ENCODE assay signal across 22 cellular contexts in genomic region chr7:80889525-80889924, GRCh38. TPM values are rescaled to one million over a fixed set of nuclear protein-coding genes. Genes with fewer than 3 reads are reported as not detected.
DNase-seq lines count a peak whose midpoint lies in the region; ATAC-seq, FAIRE-seq and TF ChIP-seq lines count a peak whose summit lies in the region.
"Had no signal": no experiment of that assay in that cellular context is flagged by ENCODE, and none has a peak within 500 bp of the region (broad histone marks: within the 10 kb centered on the region; RNA-seq: fewer than 3 reads in every experiment).

No MANE protein-coding gene starts in this region.

- no peaks in the 10 kb centered on the region for H3K79me2 ChIP-seq in HepG2 (ENCODE audit: insufficient read depth, low read length)

- no peak overlapping the region for H3K4me2 ChIP-seq in HepG2 (ENCODE audit: low read depth, low read length)

- in situ Hi-C loops in HepG2 (cut with HindIII; ENCODE audit: extremely low pct_ligation_motif_present, low pct_unique_long_range_greater_than_20kb), result no loop called here

- H3K27ac ChIP-seq in HepG2 (ENCODE audit: extremely low read length, insufficient read depth, low read length), result no peak overlapping the region
- no peak overlapping the region for H3K27ac ChIP-seq in right lobe of liver
- H3K27ac ChIP-seq: 22Rv1, HL-60 had no signal

- no peaks in the 10 kb centered on the region for H3K27me3 ChIP-seq in HepG2 (ENCODE audit: control insufficient read depth in 1 of 2, insufficient read depth in 2 of 2, low read length in 2 of 2)
- no peaks in the 10 kb centered on the region for H3K27me3 ChIP-seq in right lobe of liver
- H3K27me3 ChIP-seq: BE2C had no signal

- DNase-seq in HepG2 (ENCODE audit: low spot score) (no peak), right lobe of liver (no peak), RCC 7860 (ENCODE audit: low spot score) (no peak), GM10266 (ENCODE audit: extremely low spot score) (no peak), NCI-H1105 treated with DMSO at 0.1 percent for 48 hours (lab: John Stamatoyannopoulos, UW) (no peak), NCI-H2107 (lab: John Stamatoyannopoulos, UW) (no peak)
- DNase-seq: ACHN; BE2C; C1 segment of cervical spinal cord; Caco-2; CD4-positive, CD25-positive, alpha-beta regulatory T cell; DMS153; DMS79; GF-D8; KG1 had no signal

- TF ChIP-seq RAD21 in HepG2 (CRISPR knock-in tag; IDR thresholded peaks at IDR 0.05), result no peak

- H3K9ac ChIP-seq in HepG2 (ENCODE audit: insufficient read depth, low read depth, low read length), result no peak overlapping the region

- H3K9me3 ChIP-seq in HepG2 (ENCODE audit: low read length), result no peaks in the 10 kb centered on the region
- no peaks in the 10 kb centered on the region for H3K9me3 ChIP-seq in right lobe of liver
- H3K9me3 ChIP-seq: BE2C, Caco-2, HAP-1 had no signal

- WGBS in HepG2 (ENCODE audit: low lambda C conversion rate), result 76% methylated on average over 1 of the region's 1 CpG
- whole genome bisulfite sequencing in right lobe of liver (ENCODE audit: insufficient coverage, low coverage, low lambda C conversion rate, missing lambda C conversion rate), result 75% methylated on average over 1 of the region's 1 CpG

- H3K36me3 ChIP-seq in HepG2 (replicated peaks in 1 of 2; ENCODE audit: control insufficient read depth in 1 of 2, insufficient read depth in 2 of 2, low read length in 2 of 2), result no peaks in the 10 kb centered on the region
- H3K36me3 ChIP-seq in right lobe of liver, result no peaks in the 10 kb centered on the region
- H3K36me3 ChIP-seq: BE2C, HAP-1 had no signal

- no peak overlapping the region for H3K4me3 ChIP-seq in HepG2 (replicated peaks in 1 of 3; ENCODE audit: insufficient read depth in 1 of 3, low read depth in 2 of 3, low read length in 3 of 3)
- H3K4me3 ChIP-seq in right lobe of liver, result no peak overlapping the region
- H3K4me3 ChIP-seq: GM12878, HAP-1 had no signal

- intact Hi-C loops in HepG2 (cut with micrococcal nuclease; ENCODE audit: unreplicated experiment) (no loop called here), right lobe of liver (cut with DNase I) (no loop called here)

- no peak for ATAC-seq in HepG2
- ATAC-seq in right lobe of liver, result no peak
- ATAC-seq in HG03354 (IDR thresholded peaks at IDR 0.05; ENCODE audit: poor library complexity, severe bottlenecking, unreplicated experiment), result no peak
- ATAC-seq: GM12878 had no signal

- no peak overlapping the region for H2AFZ ChIP-seq in HepG2 (ENCODE audit: low read length)

- no peak for TF ChIP-seq CTCF in HepG2 (CRISPR knock-in tag; IDR thresholded peaks at IDR 0.05)
- no peak for TF ChIP-seq CTCF in right lobe of liver (IDR thresholded peaks at IDR 0.05)
- no peak for TF ChIP-seq CTCF in GM10266 (IDR thresholded peaks at IDR 0.05; ENCODE audit: control insufficient read depth, insufficient read depth, low read depth, missing control alignments)

- no peak for TF ChIP-seq EP300 in HepG2 (IDR thresholded peaks at IDR 0.05; ENCODE audit: low read depth in 2 of 2, low read length in 2 of 2)
- TF ChIP-seq EP300 in HepG2 (CRISPR knock-in tag; IDR thresholded peaks at IDR 0.05; ENCODE audit: borderline replicate concordance), result no peak

- no peaks in the 10 kb centered on the region for H4K20me1 ChIP-seq in HepG2 (ENCODE audit: insufficient read depth, low read length)

- CTCF ChIA-PET in HepG2 (lab: Yijun Ruan, JAX; ENCODE audit: low intra/inter-chr PET ratio, low total read pairs), result no interaction called here

- POLR2A ChIA-PET in HepG2 (lab: Yijun Ruan, JAX), result no interaction called here

- no peak for FAIRE-seq in HepG2 (lab: Jason Lieb, UNC)
- FAIRE-seq in RCC 7860 (lab: Jason Lieb, UNC), result peak; percentile 78
- FAIRE-seq in colon (lab: Jason Lieb, UNC), result peak; percentile 14
- FAIRE-seq: GM12878 had no signal

- TF ChIP-seq POLR2A in HepG2 (IDR thresholded peaks at IDR 0.05; ENCODE audit: insufficient read depth in 1 of 2, low read depth in 2 of 2, low read length in 2 of 2) (no peak), right lobe of liver (IDR thresholded peaks at IDR 0.05) (no peak)

- H3K4me1 ChIP-seq in HepG2 (ENCODE audit: insufficient read depth, low read length), result no peaks in the 10 kb centered on the region
- no peaks in the 10 kb centered on the region for H3K4me1 ChIP-seq in right lobe of liver
- H3K4me1 ChIP-seq: HAP-1 had no signal

- BruUV-seq in HepG2 (replicated peaks; lab: Mats Ljungman, UMichigan), result no TSS peak

TF ChIP-seq in HepG2, 621 proteins besides CTCF, POLR2A, EP300 and RAD21:
- TF ChIP-seq PAXIP1 (CRISPR knock-in tag; conservative IDR thresholded peaks at IDR 0.05) (no peak), MAFK (conservative IDR thresholded peaks at IDR 0.05 in 1 of 2, IDR thresholded peaks at IDR 0.05 in 1 of 2; ENCODE audit: low read length in 2 of 2) (peak; percentile 75 to 87), ZNF773 (CRISPR knock-in tag; IDR thresholded peaks at IDR 0.05; ENCODE audit: borderline replicate concordance) (no peak), MAFF (IDR thresholded peaks at IDR 0.05; ENCODE audit: low read depth, low read length) (peak; percentile 79)

RNA-seq across cellular contexts. Expression of gene SEMA3C, which starts 29.3 kb away (rescaled TPM):
- total RNA-seq in HepG2 (2016; rRNA removed; fragmentation: Illumina TruSeq; extraction: Trizol), result 0.13 TPM in 1 of 2 replicates, not detected in the other
- 0.09 TPM in 1 of 2 replicates, not detected in the other for total RNA-seq in HepG2 (2016; cell fraction: cytosol; rRNA removed; fragmentation: Illumina TruSeq; extraction: Trizol; ENCODE audit: low read depth)
- 0.13 TPM in 1 of 2 replicates, not detected in the other for total RNA-seq in HepG2 (2016; cell fraction: insoluble cytoplasmic fraction; rRNA removed; fragmentation: Illumina TruSeq; extraction: Trizol)
- not detected in 2 replicates for total RNA-seq in HepG2 (2016; cell fraction: membrane; rRNA removed; fragmentation: Illumina TruSeq; extraction: Trizol)
- total RNA-seq in HepG2 (2016; cell fraction: nucleus; rRNA removed; fragmentation: Illumina TruSeq; extraction: Trizol), result not detected in 2 replicates
- 0.05 and 0.08 TPM in 2 replicates for polyA plus RNA-seq in HepG2 (2011; rRNA removed)
- polyA plus RNA-seq in HepG2 (2011; cell fraction: cytosol; rRNA removed), result 0.01 TPM in 1 of 2 replicates, not detected in the other
- 0.03 TPM in 1 of 2 replicates, not detected in the other for polyA plus RNA-seq in HepG2 (2011; cell fraction: nucleus; rRNA removed)
- not detected in 2 replicates for polyA plus RNA-seq in HepG2 (2012)
- polyA plus RNA-seq in HepG2 (2016; cell fraction: cytosol; fragmentation: Illumina TruSeq; extraction: Trizol; ENCODE audit: low read depth), result not detected in 2 replicates
- polyA plus RNA-seq in HepG2 (2016; cell fraction: insoluble cytoplasmic fraction; fragmentation: Illumina TruSeq; extraction: Trizol; ENCODE audit: low read depth), result 0.21 TPM in 1 of 2 replicates, not detected in the other
- not detected in 2 replicates for polyA plus RNA-seq in HepG2 (2016; cell fraction: membrane; fragmentation: Illumina TruSeq; extraction: Trizol; ENCODE audit: low read depth)
- polyA plus RNA-seq in HepG2 (2016; cell fraction: nucleus; fragmentation: Illumina TruSeq; extraction: Trizol; ENCODE audit: insufficient read depth, low read depth), result 0.11 and 0.19 TPM in 2 replicates
- polyA minus RNA-seq in HepG2 (2011; rRNA and poly(A)+ RNA removed; ENCODE audit: low replicate concordance), result 7.6 TPM in 1 of 2 replicates, not detected in the other
- not detected in 2 replicates for polyA minus RNA-seq in HepG2 (2011; cell fraction: cytosol; rRNA and poly(A)+ RNA removed)
- 0.12 and 0.13 TPM in 2 replicates for polyA minus RNA-seq in HepG2 (2011; cell fraction: nucleus; rRNA and poly(A)+ RNA removed)
- 1 to 10 TPM in 1 of 6 experiments, under 1 TPM in 5; 0.23 to 1.3 (median 0.53) TPM for total RNA-seq in right lobe of liver
- polyA plus RNA-seq: CD4-positive, CD25-positive, alpha-beta regulatory T cell; IgD-negative memory B cell had no signal
